Comparison of ENCODE assay signal across 2 cellular contexts in genomic region chr7:151505433-151505832, GRCh38.
TF ChIP-seq lines count a peak whose summit lies in the region.

No MANE protein-coding gene starts in this region.

TF ChIP-seq in HepG2, 621 proteins besides CTCF, POLR2A, EP300 and RAD21:
- TF ChIP-seq NFE2L2 (IDR thresholded peaks at IDR 0.05; ENCODE audit: low read length) (peak; percentile 81), ZNF773 (CRISPR knock-in tag; IDR thresholded peaks at IDR 0.05; ENCODE audit: borderline replicate concordance) (no peak), SAFB2 (CRISPR knock-in tag; IDR thresholded peaks at IDR 0.05; ENCODE audit: borderline replicate concordance, low read depth) (no peak), JARID2 (CRISPR knock-in tag; IDR thresholded peaks at IDR 0.05; ENCODE audit: insufficient replicate concordance) (no peak), TCF7 (IDR thresholded peaks at IDR 0.05; ENCODE audit: low read depth) (no peak), ASH2L (IDR thresholded peaks at IDR 0.05; ENCODE audit: insufficient read length, low read depth, low read length) (no peak), SMAD3 (CRISPR knock-in tag; IDR thresholded peaks at IDR 0.05) (no peak), ZNF232 (CRISPR knock-in tag; IDR thresholded peaks at IDR 0.05; ENCODE audit: borderline replicate concordance) (no peak), EHMT2 (IDR thresholded peaks at IDR 0.05; ENCODE audit: borderline replicate concordance, low read depth, low read length) (no peak), ZBTB7A (CRISPR knock-in tag; IDR thresholded peaks at IDR 0.05) (no peak), MAFK (conservative IDR thresholded peaks at IDR 0.05 in 1 of 2, IDR thresholded peaks at IDR 0.05 in 1 of 2; ENCODE audit: low read length in 2 of 2) (peak; percentile 43 to 69; a peak in 3 of 4 replicates), NR2F2 (IDR thresholded peaks at IDR 0.05; ENCODE audit: borderline replicate concordance, low read depth) (no peak), MAFF (IDR thresholded peaks at IDR 0.05; ENCODE audit: low read depth, low read length) (peak; percentile 46), ZNF335 (CRISPR knock-in tag; IDR thresholded peaks at IDR 0.05) (no peak), BCL3 (CRISPR knock-in tag; IDR thresholded peaks at IDR 0.05) (no peak), RELA (CRISPR knock-in tag; IDR thresholded peaks at IDR 0.05) (no peak)

TF ChIP-seq in K562, 482 proteins besides CTCF, POLR2A, EP300 and RAD21 (continues in another document):
- TF ChIP-seq MAFG (tag; conservative IDR thresholded peaks at IDR 0.05): peak; percentile 95
- TF ChIP-seq GATAD2B (IDR thresholded peaks at IDR 0.05; ENCODE audit: borderline replicate concordance): 0 out of 2 replicates have a peak, but pooled peaks have one; percentile 37
- 0 out of 4 replicates have a peak, but pooled peaks of 1 of the 2 experiments have one; percentile 8 for TF ChIP-seq FOXA3 (CRISPR knock-in tag; conservative IDR thresholded peaks at IDR 0.05 in 1 of 2, IDR thresholded peaks at IDR 0.05 in 1 of 2)
- TF ChIP-seq ARID2 (IDR thresholded peaks at IDR 0.05): no peak
- no peak for TF ChIP-seq FOXK1 (CRISPR knock-in tag; IDR thresholded peaks at IDR 0.05; ENCODE audit: borderline replicate concordance)
- TF ChIP-seq SPI1 (IDR thresholded peaks at IDR 0.05; ENCODE audit: borderline replicate concordance, low read depth, low read length): no peak
- TF ChIP-seq ZNF395 (CRISPR knock-in tag; IDR thresholded peaks at IDR 0.05): 0 out of 2 replicates have a peak, but pooled peaks have one; percentile 23
- peak; percentile 95 for TF ChIP-seq C11orf30 (IDR thresholded peaks at IDR 0.05; ENCODE audit: low read depth)
- peak; percentile 92 for TF ChIP-seq NFE2 (IDR thresholded peaks at IDR 0.05; ENCODE audit: low read depth)
- TF ChIP-seq ZZZ3 (IDR thresholded peaks at IDR 0.05): no peak
- TF ChIP-seq ZNF57 (CRISPR knock-in tag; IDR thresholded peaks at IDR 0.05): no peak
- TF ChIP-seq WHSC1 (IDR thresholded peaks at IDR 0.05; ENCODE audit: low read length): no peak
- no peak for TF ChIP-seq SAFB2 (IDR thresholded peaks at IDR 0.05; ENCODE audit: borderline replicate concordance, low read depth, low read length, severe bottlenecking)
- 0 out of 4 replicates have a peak, but pooled peaks of 1 of the 2 experiments have one; percentile 22 for TF ChIP-seq MNT (conservative IDR thresholded peaks at IDR 0.05)
- no peak for TF ChIP-seq ZNF431 (CRISPR knock-in tag; IDR thresholded peaks at IDR 0.05)
- TF ChIP-seq NCOA2 (IDR thresholded peaks at IDR 0.05; ENCODE audit: partially characterized antibody in 2 of 2): peak in 1 of 2 experiments; percentile 11
- no peak for TF ChIP-seq GTF2A2 (tag; IDR thresholded peaks at IDR 0.05)
- no peak for TF ChIP-seq ZNF609 (CRISPR knock-in tag; IDR thresholded peaks at IDR 0.05; ENCODE audit: borderline replicate concordance)
- TF ChIP-seq ZNF324 (CRISPR knock-in tag; IDR thresholded peaks at IDR 0.05): no peak
- TF ChIP-seq TOE1 (IDR thresholded peaks at IDR 0.05; ENCODE audit: borderline replicate concordance): no peak
- no peak for TF ChIP-seq TOE1 (CRISPR knock-in tag; IDR thresholded peaks at IDR 0.05; ENCODE audit: borderline replicate concordance, low read depth)
- TF ChIP-seq ATF2 (CRISPR knock-in tag; IDR thresholded peaks at IDR 0.05): no peak
- TF ChIP-seq L3MBTL2 (IDR thresholded peaks at IDR 0.05): peak; percentile 60
- no peak for TF ChIP-seq NCOA4 (IDR thresholded peaks at IDR 0.05; ENCODE audit: partially characterized antibody)
- no peak for TF ChIP-seq MCM2 (IDR thresholded peaks at IDR 0.05; ENCODE audit: low read depth)
- no peak for TF ChIP-seq TRIM28 (IDR thresholded peaks at IDR 0.05)
- TF ChIP-seq ZNF316 (IDR thresholded peaks at IDR 0.05): peak; percentile 98
- peak; percentile 79 for TF ChIP-seq MAFK (IDR thresholded peaks at IDR 0.05; ENCODE audit: low read length)
- no peak for TF ChIP-seq FOXM1 (IDR thresholded peaks at IDR 0.05; ENCODE audit: low read depth)
- no peak for TF ChIP-seq FOXM1 (CRISPR knock-in tag; IDR thresholded peaks at IDR 0.05; ENCODE audit: low read depth)
- TF ChIP-seq ZNF133 (CRISPR knock-in tag; IDR thresholded peaks at IDR 0.05): no peak
- no peak for TF ChIP-seq ZHX1 (conservative IDR thresholded peaks at IDR 0.05; ENCODE audit: low read length)
- no peak for TF ChIP-seq TAF1 (IDR thresholded peaks at IDR 0.05; ENCODE audit: control insufficient read depth, extremely low read depth, insufficient read depth, low read length, severe bottlenecking)
- TF ChIP-seq MTF1 (CRISPR knock-in tag; IDR thresholded peaks at IDR 0.05; ENCODE audit: borderline replicate concordance): no peak
- no peak for TF ChIP-seq DIDO1 (tag; IDR thresholded peaks at IDR 0.05; ENCODE audit: low read depth)
- no peak for TF ChIP-seq HSF4 (CRISPR knock-in tag; IDR thresholded peaks at IDR 0.05; ENCODE audit: borderline replicate concordance)
- no peak for TF ChIP-seq CBFA2T2 (conservative IDR thresholded peaks at IDR 0.05)
- no peak for TF ChIP-seq FUS (optimal IDR thresholded peaks at IDR 0.05; ENCODE audit: low read depth, low read length)
- TF ChIP-seq ZNF592 (IDR thresholded peaks at IDR 0.05): peak; percentile 73; the same call in 1 of the 2 replicates
